Comparison of ENCODE assay signal across 28 cellular contexts in the genomic region with DNA sequence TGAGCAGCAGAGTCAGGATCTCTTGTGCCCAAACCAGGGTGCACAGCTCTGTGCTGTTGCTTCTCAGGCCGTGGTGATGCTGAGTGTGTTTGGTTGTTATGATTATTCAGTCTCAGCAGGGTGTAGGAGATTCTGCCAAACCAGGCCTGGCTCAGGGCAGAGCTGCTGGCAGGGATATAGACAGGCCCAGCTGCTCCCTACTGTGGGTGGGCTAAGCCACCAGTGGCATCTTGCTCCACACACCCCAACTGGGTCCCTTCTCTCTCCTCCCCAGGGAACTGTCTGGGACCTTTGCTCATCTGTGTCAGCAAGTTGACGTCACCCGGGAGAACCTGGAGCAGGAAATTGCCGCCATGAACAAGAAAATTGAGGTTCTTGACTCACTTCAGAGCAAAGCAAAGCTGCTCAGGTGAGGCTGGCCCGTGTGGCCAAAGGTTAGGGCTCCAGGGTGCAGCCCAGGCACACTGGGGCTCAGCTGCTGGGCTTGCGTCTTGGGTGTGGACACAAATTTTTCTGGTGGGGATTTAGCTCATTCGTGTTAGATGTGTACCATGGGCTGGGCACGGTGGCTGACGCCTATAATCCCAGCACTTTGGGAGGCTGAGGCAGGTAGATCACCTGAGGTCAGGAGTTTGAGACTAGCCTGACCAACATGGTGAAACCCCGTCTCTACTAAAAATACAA. TPM values are rescaled to one million over a fixed set of nuclear protein-coding genes. Genes with fewer than 3 reads are reported as not detected.
"Had no signal": no experiment of that assay in that cellular context is flagged by ENCODE, and none has a peak within 500 bp of the region (broad histone marks: within the 10 kb centered on the region; RNA-seq: fewer than 3 reads in every experiment).

No MANE protein-coding gene starts in this region.

- ATAC-seq: gastroesophageal sphincter; left ventricle myocardium superior; pancreas; stimulated activated naive B cell treated with anti-CD40 and anti-IgM and Interleukin-4, amounts not matched to agents 10 μg/mL and 1 μg/mL and 100 μg/mL, for 72 hours had no signal

- FAIRE-seq: bronchial epithelial cell, endometrium, pancreas had no signal

- H3K4me3 ChIP-seq: colonic mucosa, gastroesophageal sphincter, hepatocyte, pancreas, prostate gland, sigmoid colon, stomach, thyroid gland, upper lobe of left lung, vagina had no signal

- DNase-seq: activated CD4-positive, alpha-beta T cell treated with anti-CD3 and anti-CD28 coated beads for 4 hours; activated CD4-positive, alpha-beta T cell treated with anti-CD3 and anti-CD28 coated beads, Interleukin-2, amount 50 U/mL, for 48 hours; activated CD4-positive, CD25-positive, alpha-beta regulatory T cell; activated CD8-positive, alpha-beta memory T cell treated with anti-CD3 and anti-CD28 coated beads, Interleukin-2, amount 50 U/mL, for 48 hours; activated gamma-delta T cell; activated T-cell treated with anti-CD3 and anti-CD28 coated beads, Interleukin-2, amount 50 U/mL, for 24 hours; colonic mucosa; effector CD8-positive, alpha-beta T cell; islet precursor cell; left ventricle myocardium superior; naive B cell; retina; sigmoid colon; stimulated activated CD4-positive, alpha-beta T cell treated with anti-CD3 and anti-CD28 coated beads, Interleukin-15, amount 100 ng/mL, for 24 hours; stimulated activated CD4-positive, alpha-beta T cell treated with anti-CD3 and anti-CD28 coated beads, Interleukin-2, amount 100 ng/mL, for 24 hours; stimulated activated naive B cell treated with anti-CD40 and anti-IgM and Interleukin-4, amounts not matched to agents 10 μg/mL and 1 μg/mL and 100 μg/mL, for 72 hours; stomach; thyroid gland; upper lobe of left lung had no signal

- H3K9me3 ChIP-seq: colonic mucosa, gastroesophageal sphincter, pancreas, prostate gland, sigmoid colon, stomach, thyroid gland, upper lobe of left lung, vagina had no signal

- H3K27me3 ChIP-seq: colonic mucosa, gastroesophageal sphincter, hepatocyte, pancreas, sigmoid colon, stomach, thyroid gland, upper lobe of left lung, vagina had no signal

RNA-seq across cellular contexts. Expression of a gene that starts 53.6 kb away (rescaled TPM):
- total RNA-seq: bronchial epithelial cell, dermis microvascular lymphatic vessel endothelial cell, hepatocyte, lung microvascular endothelial cell, thyroid gland had no signal
